In genomic region chr6:3251462-3252314, GRCh38 we compare ENCODE assay signal across 8 cellular contexts. TPM values are rescaled to one million over a fixed set of nuclear protein-coding genes. Genes with fewer than 3 reads are reported as not detected.
DNase-seq lines count a peak whose midpoint lies in the region; ATAC-seq, FAIRE-seq and TF ChIP-seq lines count a peak whose summit lies in the region.

No MANE protein-coding gene starts in this region.

- no peak overlapping the region for H3K4me3 Mint-ChIP-seq in endothelial cell (ENCODE audit: unreplicated experiment)

- TF ChIP-seq CTCF in endothelial cell (IDR thresholded peaks at IDR 0.05; ENCODE audit: unreplicated experiment), result peak; percentile 95

- peaks cover 3% of the 10 kb centered on the region for H3K36me3 Mint-ChIP-seq in endothelial cell (ENCODE audit: low read depth, unreplicated experiment)

- no peak for FAIRE-seq in HTR-8/SVneo (lab: Jason Lieb, UNC)

- peak; percentile 72 for ATAC-seq in GM19025 (IDR thresholded peaks at IDR 0.05; ENCODE audit: low read depth, unreplicated experiment)

- peaks cover 6% of the 10 kb centered on the region for H3K27me3 Mint-ChIP-seq in endothelial cell (ENCODE audit: unreplicated experiment)

- no peak overlapping the region for H3K27ac Mint-ChIP-seq in endothelial cell (ENCODE audit: unreplicated experiment)

- peak; percentile 88 for DNase-seq in AG08396 (ENCODE audit: low spot score)
- DNase-seq in HTR-8/SVneo (ENCODE audit: insufficient read length, low spot score), result peak; percentile 89
- peak; percentile 68 for DNase-seq in NOMO-1 treated with DMSO at 0.1 percent for 48 hours (lab: John Stamatoyannopoulos, UW; ENCODE audit: unreplicated experiment)
- DNase-seq in activated CD8-positive, alpha-beta memory T cell treated with anti-CD3 and anti-CD28 coated beads for 48 hours (ENCODE audit: low read depth in 2 of 3, low spot score in 2 of 3), result peak; percentile 51 to 63 (median 60)
- peak; percentile 90 for DNase-seq in endothelial cell (ENCODE audit: low spot score)
- DNase-seq in mucosa of gallbladder (ENCODE audit: low spot score), result peak; percentile 84
- peak; percentile 56 to 63 for DNase-seq in stimulated activated CD8-positive, alpha-beta memory T cell treated with anti-CD3 and anti-CD28 coated beads, Interleukin-4, amount 100 ng/mL, for 4 hours (ENCODE audit: low read depth in 2 of 2, low spot score in 1 of 2)

- no peaks in the 10 kb centered on the region for H3K9me3 Mint-ChIP-seq in endothelial cell (ENCODE audit: unreplicated experiment)

- H3K4me1 Mint-ChIP-seq in endothelial cell (ENCODE audit: unreplicated experiment), result peaks cover 2% of the 10 kb centered on the region

RNA-seq across cellular contexts. Expression of gene PSMG4, which starts 7.1 kb away (rescaled TPM):
- total RNA-seq in endothelial cell (ENCODE audit: unreplicated experiment) (9.7 TPM), mucosa of gallbladder (19.3 TPM)

RNA-seq across cellular contexts. Expression of gene TUBB2B, which starts 24.2 kb away (rescaled TPM):
- total RNA-seq in endothelial cell (ENCODE audit: unreplicated experiment) (93.2 TPM), mucosa of gallbladder (24.5 TPM)

Comparison
In these comparisons a context has a peak if more than half of its experiments do, and no peak if none do; other contexts are left out.
1. Peak in every context shown above with its lines: DNase-seq and ATAC-seq.